ENCODE assay signal across 1 cellular context in genomic region chr1:201764166-201764565, GRCh38.
TF ChIP-seq lines count a peak whose summit lies in the region.

No MANE protein-coding gene starts in this region.

TF ChIP-seq in SK-N-SH, 30 proteins besides CTCF, POLR2A, EP300 and RAD21 (continued from another document):
- TF ChIP-seq REST (IDR thresholded peaks at IDR 0.05; ENCODE audit: low read depth, low read length) (no peak), ELF1 (IDR thresholded peaks at IDR 0.05) (no peak), SIN3A (IDR thresholded peaks at IDR 0.05; ENCODE audit: borderline replicate concordance, low read depth, low read length) (no peak), MXI1 (IDR thresholded peaks at IDR 0.05; ENCODE audit: low read depth, low read length) (no peak), TAF1 (IDR thresholded peaks at IDR 0.05; ENCODE audit: borderline replicate concordance, low read depth, low read length) (no peak), USF2 (IDR thresholded peaks at IDR 0.05; ENCODE audit: borderline replicate concordance, low read depth, low read length) (no peak), EZH2phosphoT487 (IDR thresholded peaks at IDR 0.05; ENCODE audit: borderline replicate concordance, low read depth) (no peak), ZBTB33 (IDR thresholded peaks at IDR 0.05; ENCODE audit: borderline replicate concordance, low read depth) (no peak), YY1 (IDR thresholded peaks at IDR 0.05; ENCODE audit: low read depth) (no peak), NRF1 (IDR thresholded peaks at IDR 0.05; ENCODE audit: low read depth, low read length) (no peak), FOSL2 (IDR thresholded peaks at IDR 0.05; ENCODE audit: borderline replicate concordance, low read depth) (no peak), RCOR1 (IDR thresholded peaks at IDR 0.05; ENCODE audit: low read length) (no peak), NFIC (IDR thresholded peaks at IDR 0.05; ENCODE audit: borderline replicate concordance) (no peak), TCF12 (IDR thresholded peaks at IDR 0.05) (no peak)
